22 cellular contexts compared by ENCODE assay signal in genomic region chr20:62014488-62014775, GRCh38. TPM values are rescaled to one million over a fixed set of nuclear protein-coding genes. Genes with fewer than 3 reads are reported as not detected.
DNase-seq lines count a peak whose midpoint lies in the region; ATAC-seq, FAIRE-seq and TF ChIP-seq lines count a peak whose summit lies in the region.
"Had no signal": no experiment of that assay in that cellular context is flagged by ENCODE, and none has a peak within 500 bp of the region (broad histone marks: within the 10 kb centered on the region; RNA-seq: fewer than 3 reads in every experiment).

No MANE protein-coding gene starts in this region.

- H4K20me1 ChIP-seq in BLaER1 (peaks cover 100% of the 10 kb centered on the region), GM23338 (replicated peaks; ENCODE audit: insufficient read depth) (peaks cover 33% of the 10 kb centered on the region), HepG2 (ENCODE audit: insufficient read depth, low read length) (peaks cover 23% of the 10 kb centered on the region), osteoblast (ENCODE audit: insufficient read depth, low read length) (peaks cover 19% of the 10 kb centered on the region)

- H3F3A ChIP-seq in GM23338 (replicated peaks; ENCODE audit: low read depth) = 0 out of 2 replicates have a peak, but pooled peaks cover 3% of the 10 kb centered on the region

- ATAC-seq in GM23338 = no peak
- ATAC-seq in HepG2 = no peak
- no peak for ATAC-seq in HG02678 (IDR thresholded peaks at IDR 0.05; ENCODE audit: unreplicated experiment)
- ATAC-seq in GM18907 (IDR thresholded peaks at IDR 0.05; ENCODE audit: unreplicated experiment) = no peak
- ATAC-seq: HCT116 had no signal

- H3K27me3 ChIP-seq in BLaER1 = no peaks in the 10 kb centered on the region
- no peaks in the 10 kb centered on the region for H3K27me3 ChIP-seq in GM23338 (ENCODE audit: insufficient read depth)
- H3K27me3 ChIP-seq in HepG2 (ENCODE audit: control insufficient read depth in 1 of 2, insufficient read depth in 2 of 2, low read length in 2 of 2) = no peaks in the 10 kb centered on the region
- H3K27me3 ChIP-seq in osteoblast (ENCODE audit: insufficient read depth, low read length) = no peaks in the 10 kb centered on the region
- H3K27me3 ChIP-seq: BE2C had no signal

- peaks cover 48% of the 10 kb centered on the region for H3K4me1 ChIP-seq in BLaER1
- no peaks in the 10 kb centered on the region for H3K4me1 ChIP-seq in GM23338 (ENCODE audit: insufficient read depth)
- peaks cover 11% of the 10 kb centered on the region for H3K4me1 ChIP-seq in HepG2 (ENCODE audit: insufficient read depth, low read length)
- peaks cover 4% of the 10 kb centered on the region for H3K4me1 ChIP-seq in osteoblast (ENCODE audit: insufficient read depth, low read length)
- H3K4me1 ChIP-seq: BE2C, Caco-2 had no signal

- no peak for TF ChIP-seq RAD21 in HepG2 (CRISPR knock-in tag; IDR thresholded peaks at IDR 0.05)

- H3K9ac ChIP-seq in BLaER1 = no peak overlapping the region
- no peak overlapping the region for H3K9ac ChIP-seq in HepG2 (ENCODE audit: insufficient read depth, low read depth, low read length)
- H3K9ac ChIP-seq: KMS-11 had no signal

- no peak for FAIRE-seq in HepG2 (lab: Jason Lieb, UNC)
- FAIRE-seq: A204.1, GM12892, GM18507, H54 had no signal

- no peak for TF ChIP-seq POLR2A in HepG2 (IDR thresholded peaks at IDR 0.05; ENCODE audit: insufficient read depth in 1 of 2, low read depth in 2 of 2, low read length in 2 of 2)

- WGBS in HepG2 (ENCODE audit: low lambda C conversion rate) = 96% methylated on average over 10 of the region's 12 CpGs

- no peak for DNase-seq in GM23338 (ENCODE audit: low spot score)
- DNase-seq in HepG2 (ENCODE audit: low spot score) = no peak
- DNase-seq in osteoblast (ENCODE audit: insufficient read length, low spot score, missing footprints) = peak; percentile 65
- DNase-seq in GOT3 (lab: John Stamatoyannopoulos, UW) = no peak
- DNase-seq: ACHN; BE2C; Caco-2; CD4-positive, alpha-beta T cell; DMS153; DMS79; GDM1; HFFc6 had no signal

- TF ChIP-seq CTCF in GM23338 (conservative IDR thresholded peaks at IDR 0.05; ENCODE audit: low read depth in 2 of 2) (no peak), HepG2 (CRISPR knock-in tag; IDR thresholded peaks at IDR 0.05) (no peak), osteoblast (IDR thresholded peaks at IDR 0.05; ENCODE audit: extremely low read depth, low read depth, low read length) (no peak)

- POLR2A ChIA-PET in HepG2 (lab: Yijun Ruan, JAX) = no interaction called here

- in situ Hi-C loops in HepG2 (cut with HindIII; ENCODE audit: extremely low pct_ligation_motif_present, low pct_unique_long_range_greater_than_20kb) = loop anchor here (5.0 kb wide), 2 partner anchors 48 to 128 kb away; partner anchors contain the start of genes PSMA7 and SS18L1

- H3K9me3 ChIP-seq in BLaER1 = no peaks in the 10 kb centered on the region
- H3K9me3 ChIP-seq in HepG2 (ENCODE audit: low read length) = no peaks in the 10 kb centered on the region
- H3K9me3 ChIP-seq in osteoblast (ENCODE audit: low read depth, low read length) = no peaks in the 10 kb centered on the region
- H3K9me3 ChIP-seq: BE2C, Caco-2 had no signal

- intact Hi-C loops in HepG2 (cut with micrococcal nuclease; ENCODE audit: unreplicated experiment) = loop anchor here (5.0 kb wide), 1 partner anchor 108 kb away; the partner anchor contains the start of gene LSM14B

- CTCF ChIA-PET in HepG2 (lab: Yijun Ruan, JAX; ENCODE audit: low intra/inter-chr PET ratio, low total read pairs) = no interaction called here

- H3K27me3 Mint-ChIP-seq in GM23338 (ENCODE audit: insufficient read depth, low read depth, poor library complexity) = peaks cover 13% of the 10 kb centered on the region
- H3K27me3 Mint-ChIP-seq: CD4-positive, alpha-beta T cell had no signal

- H3K36me3 ChIP-seq in BLaER1 (peaks cover 67% of the 10 kb centered on the region), GM23338 (ENCODE audit: insufficient read depth) (peaks cover 8% of the 10 kb centered on the region; the same call in 1 of the 2 replicates), HepG2 (replicated peaks in 1 of 2; ENCODE audit: control insufficient read depth in 1 of 2, insufficient read depth in 2 of 2, low read length in 2 of 2) (peaks cover 30 to 52% of the 10 kb centered on the region in 2 experiments), osteoblast (ENCODE audit: insufficient read depth, low read length) (peaks cover 8% of the 10 kb centered on the region)

- no peak for TF ChIP-seq EP300 in HepG2 (IDR thresholded peaks at IDR 0.05; ENCODE audit: low read depth in 2 of 2, low read length in 2 of 2)
- TF ChIP-seq EP300 in HepG2 (CRISPR knock-in tag; IDR thresholded peaks at IDR 0.05; ENCODE audit: borderline replicate concordance) = no peak

- H3K9me2 ChIP-seq in GM23338 (ENCODE audit: insufficient read depth) = no peaks in the 10 kb centered on the region

- peaks cover 3% of the 10 kb centered on the region for H3K4me1 Mint-ChIP-seq in GM23338

- H3K79me2 ChIP-seq in GM23338 (replicated peaks; ENCODE audit: insufficient read depth) (peaks cover 64% of the 10 kb centered on the region), HepG2 (ENCODE audit: insufficient read depth, low read length) (peaks cover 42% of the 10 kb centered on the region), osteoblast (ENCODE audit: insufficient read depth, low read length) (peaks cover 43% of the 10 kb centered on the region)

- H3K4me3 ChIP-seq in BLaER1 (no peak overlapping the region), GM23338 (no peak overlapping the region), HepG2 (replicated peaks in 1 of 3; ENCODE audit: insufficient read depth in 1 of 3, low read depth in 2 of 3, low read length in 3 of 3) (no peak overlapping the region), osteoblast (ENCODE audit: insufficient read depth, low read length) (no peak overlapping the region)

- H3K4me3 Mint-ChIP-seq in GM23338 = no peak overlapping the region
- H3K4me3 Mint-ChIP-seq: CD4-positive, alpha-beta T cell; HFFc6 had no signal

- H2AFZ ChIP-seq in GM23338 (no peak overlapping the region), HepG2 (ENCODE audit: low read length) (no peak overlapping the region), osteoblast (ENCODE audit: low read length) (no peak overlapping the region)

- H3K9me3 Mint-ChIP-seq in GM23338 = no peaks in the 10 kb centered on the region
- H3K9me3 Mint-ChIP-seq: CD4-positive, alpha-beta T cell; HFFc6 had no signal

- H3K27ac ChIP-seq in BLaER1 (peak overlapping the region; percentile 49; the same call in 1 of the 2 replicates), GM23338 (ENCODE audit: low read depth) (no peak overlapping the region), HepG2 (ENCODE audit: extremely low read length, insufficient read depth, low read length) (no peak overlapping the region), osteoblast (ENCODE audit: low read depth, low read length) (no peak overlapping the region)
- H3K27ac ChIP-seq: C4-2B, KMS-11 had no signal

- H3K36me3 Mint-ChIP-seq in GM23338 (ENCODE audit: low read depth) = peaks cover 16% of the 10 kb centered on the region

- no TSS peak for BruUV-seq in HepG2 (replicated peaks; lab: Mats Ljungman, UMichigan)

- H3K4me2 ChIP-seq in BLaER1 = no peak overlapping the region
- no peak overlapping the region for H3K4me2 ChIP-seq in GM23338
- H3K4me2 ChIP-seq in HepG2 (ENCODE audit: low read depth, low read length) = no peak overlapping the region
- H3K4me2 ChIP-seq in osteoblast (ENCODE audit: insufficient read depth, low read length) = no peak overlapping the region
- H3K4me2 ChIP-seq: KMS-11 had no signal

- 0 out of 2 replicates have a peak overlapping the region, but pooled peaks have one; percentile 44 for H3K27ac Mint-ChIP-seq in GM23338
- H3K27ac Mint-ChIP-seq: CD4-positive, alpha-beta T cell; HFFc6 had no signal

TF ChIP-seq in GM23338, 12 proteins besides CTCF, POLR2A, EP300 and RAD21 (continues in another document):
- TF ChIP-seq ZNF331 (CRISPR knock-in tag; IDR thresholded peaks at IDR 0.05; ENCODE audit: low read depth) (no peak), ZNF114 (CRISPR knock-in tag; IDR thresholded peaks at IDR 0.05) (no peak)

RNA-seq across cellular contexts. Expression of gene TAF4, which starts 51.2 kb away (rescaled TPM):
- 33.9 and 60.0 TPM in 2 replicates for total RNA-seq in GM23338 (2014; rRNA removed; shearing (Covaris generic))
- polyA plus RNA-seq in GM23338 (2016; fragmentation: Nextera tagmentation; extraction: Ambion mirVana) (7.2 and 7.8 TPM in 2 replicates), HepG2 (2011; rRNA removed) (5.9 and 6.6 TPM in 2 replicates)
- total RNA-seq in HepG2 (2016; rRNA removed; fragmentation: Illumina TruSeq; extraction: Trizol) (12.0 and 12.2 TPM in 2 replicates), osteoblast (4.3 and 4.7 TPM in 2 replicates)
- total RNA-seq in HepG2 (2016; cell fraction: cytosol; rRNA removed; fragmentation: Illumina TruSeq; extraction: Trizol; ENCODE audit: low read depth) = 13.2 and 13.9 TPM in 2 replicates
- 10.5 and 10.7 TPM in 2 replicates for total RNA-seq in HepG2 (2016; cell fraction: insoluble cytoplasmic fraction; rRNA removed; fragmentation: Illumina TruSeq; extraction: Trizol)
- total RNA-seq in HepG2 (2016; cell fraction: membrane; rRNA removed; fragmentation: Illumina TruSeq; extraction: Trizol) = 14.0 and 18.0 TPM in 2 replicates
- total RNA-seq in HepG2 (2016; cell fraction: nucleus; rRNA removed; fragmentation: Illumina TruSeq; extraction: Trizol) = 14.1 and 16.1 TPM in 2 replicates
- polyA plus RNA-seq in HepG2 (2011; cell fraction: cytosol; rRNA removed) = 5.5 and 6.6 TPM in 2 replicates
- polyA plus RNA-seq in HepG2 (2011; cell fraction: nucleus; rRNA removed) = 27.0 and 32.1 TPM in 2 replicates
- 18.4 and 21.6 TPM in 2 replicates for polyA plus RNA-seq in HepG2 (2012)
- polyA plus RNA-seq in HepG2 (2016; cell fraction: cytosol; fragmentation: Illumina TruSeq; extraction: Trizol; ENCODE audit: low read depth) = 2.0 and 2.2 TPM in 2 replicates
- polyA plus RNA-seq in HepG2 (2016; cell fraction: insoluble cytoplasmic fraction; fragmentation: Illumina TruSeq; extraction: Trizol; ENCODE audit: low read depth) = 19.2 and 31.8 TPM in 2 replicates
- polyA plus RNA-seq in HepG2 (2016; cell fraction: membrane; fragmentation: Illumina TruSeq; extraction: Trizol; ENCODE audit: low read depth) = 8.0 and 10.2 TPM in 2 replicates
- 44.2 and 48.9 TPM in 2 replicates for polyA plus RNA-seq in HepG2 (2016; cell fraction: nucleus; fragmentation: Illumina TruSeq; extraction: Trizol; ENCODE audit: insufficient read depth, low read depth)
- 9.9 and 36.8 TPM in 2 replicates for polyA minus RNA-seq in HepG2 (2011; rRNA and poly(A)+ RNA removed; ENCODE audit: low replicate concordance)
- polyA minus RNA-seq in HepG2 (2011; cell fraction: cytosol; rRNA and poly(A)+ RNA removed) = 21.1 and 21.8 TPM in 2 replicates
- 21.1 and 25.4 TPM in 2 replicates for polyA minus RNA-seq in HepG2 (2011; cell fraction: nucleus; rRNA and poly(A)+ RNA removed)
